8 cellular contexts compared by ENCODE assay signal in the genomic region with DNA sequence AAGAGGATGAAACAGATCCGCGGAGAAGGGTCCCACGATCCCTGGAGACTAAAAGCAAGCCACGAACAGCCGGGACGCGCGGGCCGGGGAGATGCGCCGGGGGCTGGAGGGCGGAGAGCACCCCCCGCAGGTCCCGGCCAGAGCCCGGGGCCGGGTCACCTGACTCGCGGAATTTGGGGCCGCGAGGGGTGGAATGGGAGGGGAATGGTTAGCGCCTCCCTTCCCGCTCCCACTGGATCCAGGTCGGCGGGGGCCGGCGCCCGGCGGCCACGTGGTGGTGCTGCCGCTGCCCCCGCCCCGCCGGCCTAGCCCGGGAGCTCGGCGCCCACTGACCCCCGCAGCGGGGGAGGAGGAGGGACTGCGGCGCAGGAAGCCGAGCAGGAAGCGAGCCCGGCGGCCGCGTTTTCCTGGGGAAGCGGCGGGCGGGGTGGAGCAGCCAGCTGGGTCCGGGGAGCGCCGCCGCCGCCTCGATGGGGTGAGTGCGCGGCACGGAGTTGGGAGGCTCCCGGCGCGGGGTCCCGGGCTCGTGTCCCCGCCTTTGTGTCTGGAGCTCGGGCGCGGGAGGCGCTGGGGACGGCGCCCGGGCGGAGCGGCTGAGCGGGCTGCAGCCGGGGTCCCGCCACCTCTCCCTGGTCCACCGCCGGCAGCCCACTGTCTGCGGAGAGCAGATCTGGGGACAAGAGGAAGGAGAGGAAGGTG. TPM values are rescaled to one million over a fixed set of nuclear protein-coding genes. Genes with fewer than 3 reads are reported as not detected.
DNase-seq lines count a peak whose midpoint lies in the region; ATAC-seq and TF ChIP-seq lines count a peak whose summit lies in the region.

A gene (plus strand): TSS at position 328 of the 699 bp plus-strand sequence. CDS start 30,592 bp downstream, outside the sequence.

- H3K36me3 ChIP-seq in muscle layer of colon (ENCODE audit: insufficient read depth, low read length) (no peaks in the 10 kb centered on the region), thymus (ENCODE audit: control insufficient read depth, insufficient read depth) (no peaks in the 10 kb centered on the region)

- H3K27me3 ChIP-seq in muscle layer of colon (ENCODE audit: control insufficient read depth in 1 of 2, insufficient read depth in 2 of 2, low read length in 2 of 2) = no peaks in the 10 kb centered on the region
- peaks cover 13% of the 10 kb centered on the region for H3K27me3 ChIP-seq in thymus (ENCODE audit: control insufficient read depth, insufficient read depth)

- peak within 1 kb of the TSS; percentile 89 for H3K4me3 ChIP-seq in fibroblast of the aortic adventitia (ENCODE audit: low read depth, low read length)
- peak within 1 kb of the TSS; percentile 34 to 87 for H3K4me3 ChIP-seq in muscle layer of colon (ENCODE audit: low read depth in 1 of 2, low read length in 2 of 2)
- H3K4me3 ChIP-seq in thymus (ENCODE audit: low read length) = peak within 1 kb of the TSS; percentile 59

- peak; percentile 13 for DNase-seq in activated gamma-delta T cell (lab: John Stamatoyannopoulos, UW)
- DNase-seq in activated gamma-delta T cell treated with Interleukin-2 at 50 U/mL for 16 hours = no peak
- DNase-seq in NCI-H524 (lab: John Stamatoyannopoulos, UW) = peak; percentile 58 to 77
- peak; percentile 6 for DNase-seq in activated T-helper 9 cell treated with anti-CD3 and anti-CD28 coated beads, Interleukin-2, amount 50 U/mL, for 16 hours (ENCODE audit: low read depth)
- peak; percentile 76 for DNase-seq in fibroblast of the aortic adventitia (ENCODE audit: low read depth)

- peak within 1 kb of the TSS; percentile 85 for H3K27ac ChIP-seq in muscle layer of colon (ENCODE audit: low read depth, low read length)
- H3K27ac ChIP-seq in thymus (ENCODE audit: low read depth) = peak within 1 kb of the TSS; percentile 71

- under 1% methylated on average over 78 of the region's 79 CpGs for WGBS in thymus

- H3K9me3 ChIP-seq in muscle layer of colon (ENCODE audit: low read length) = no peaks in the 10 kb centered on the region
- no peaks in the 10 kb centered on the region for H3K9me3 ChIP-seq in thymus (ENCODE audit: control insufficient read depth)

- H3K4me1 ChIP-seq in muscle layer of colon (ENCODE audit: insufficient read depth, low read length) = peaks cover 17% of the 10 kb centered on the region
- H3K4me1 ChIP-seq in thymus (ENCODE audit: control insufficient read depth, insufficient read depth, low read length) = peaks cover 9% of the 10 kb centered on the region

- ATAC-seq in GM18861 (IDR thresholded peaks at IDR 0.05; ENCODE audit: unreplicated experiment) = no peak

- H3K9ac ChIP-seq in muscle layer of colon (ENCODE audit: low read length) = peak within 1 kb of the TSS; percentile 71

- TF ChIP-seq CTCF in fibroblast of the aortic adventitia (IDR thresholded peaks at IDR 0.05; ENCODE audit: insufficient read depth, low read length) = no peak

RNA-seq across cellular contexts. Expression of the gene that starts here (rescaled TPM):
- total RNA-seq in fibroblast of the aortic adventitia (ENCODE audit: low replicate concordance) = 85.9 and 100 TPM in 2 replicates
- 6.0 TPM for polyA plus RNA-seq in thymus
